ENCODE assay signal across 17 cellular contexts in the genomic region with DNA sequence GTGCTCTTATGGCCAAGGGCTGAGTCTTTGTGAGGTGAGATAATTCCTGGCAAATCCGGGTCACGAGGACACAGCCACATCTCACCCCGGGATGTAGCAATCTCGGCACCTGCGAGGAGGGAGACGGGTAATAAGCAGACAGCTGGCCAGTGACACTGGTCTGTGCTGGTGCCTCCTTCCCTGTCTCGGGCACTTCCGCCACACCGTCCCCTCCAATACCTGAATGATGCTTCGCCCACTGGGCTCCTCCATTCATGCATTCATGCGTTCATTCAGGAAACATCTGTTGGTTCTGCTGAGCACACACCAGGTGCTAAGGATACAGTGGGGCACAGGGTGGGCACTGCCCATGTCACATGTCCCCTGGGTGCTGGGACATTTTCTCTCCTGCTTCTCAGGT.
"Had no signal": no experiment of that assay in that cellular context is flagged by ENCODE, and none has a peak within 500 bp of the region (broad histone marks: within the 10 kb centered on the region; RNA-seq: fewer than 3 reads in every experiment).

No MANE protein-coding gene starts in this region.

- H3K4me2 ChIP-seq: neural progenitor cell had no signal

- H3K36me3 ChIP-seq: left lung, neural progenitor cell, ovary, right lobe of liver, stomach had no signal

- H3K4me3 Mint-ChIP-seq: activated naive CD8-positive, alpha-beta T cell; effector memory CD8-positive, alpha-beta T cell; neural progenitor cell had no signal

- H3K4me3 ChIP-seq: body of pancreas, left lung, neural progenitor cell, ovary, right lobe of liver, stomach had no signal

- DNase-seq: activated CD4-positive, alpha-beta T cell treated with anti-CD3 and anti-CD28 coated beads for 1 hour; amniotic stem cell; body of pancreas; effector memory CD8-positive, alpha-beta T cell; foreskin keratinocyte; head of caudate nucleus; left lung; ovary; right lobe of liver; small intestine; stimulated activated CD4-positive, alpha-beta T cell treated with anti-CD3 and anti-CD28 coated beads, Interleukin-15, amount 100 ng/mL, for 24 hours; stimulated activated CD4-positive, alpha-beta T cell treated with anti-CD3 and anti-CD28 coated beads, Interleukin-2, amount 100 ng/mL, for 48 hours; stomach; T-helper 1 cell had no signal

- H3K27ac Mint-ChIP-seq: activated naive CD8-positive, alpha-beta T cell; effector memory CD8-positive, alpha-beta T cell had no signal

- H3K27me3 ChIP-seq: foreskin keratinocyte, left lung, neural progenitor cell, ovary, right lobe of liver, stomach had no signal

- H3K9me3 Mint-ChIP-seq: effector memory CD8-positive, alpha-beta T cell; neural progenitor cell had no signal

- H3K4me1 ChIP-seq: body of pancreas, foreskin keratinocyte, right lobe of liver had no signal

- H3K9ac ChIP-seq: neural progenitor cell had no signal

- H3K27ac ChIP-seq: body of pancreas, foreskin keratinocyte, left lung, neural progenitor cell, ovary, right lobe of liver, stomach, VCaP had no signal

- H3K9me3 ChIP-seq: body of pancreas, left lung, ovary, right lobe of liver, stomach had no signal

- H3K36me3 Mint-ChIP-seq: neural progenitor cell had no signal

- H3K27me3 Mint-ChIP-seq: activated naive CD8-positive, alpha-beta T cell; effector memory CD8-positive, alpha-beta T cell had no signal

- ATAC-seq: body of pancreas; effector memory CD8-positive, alpha-beta T cell; foreskin keratinocyte; left lung; right lobe of liver had no signal
